17 cellular contexts compared by ENCODE assay signal in genomic region chr2:80482276-80482675, GRCh38.
"Had no signal": no experiment of that assay in that cellular context is flagged by ENCODE, and none has a peak within 500 bp of the region (broad histone marks: within the 10 kb centered on the region; RNA-seq: fewer than 3 reads in every experiment).

No MANE protein-coding gene starts in this region.

- ATAC-seq: effector memory CD8-positive, alpha-beta T cell; gastrocnemius medialis; mucosa of descending colon; naive thymus-derived CD8-positive, alpha-beta T cell had no signal

- DNase-seq: cortex of kidney; effector memory CD8-positive, alpha-beta T cell; gastrocnemius medialis; immature natural killer cell; mammary epithelial cell; mucosa of descending colon; naive thymus-derived CD8-positive, alpha-beta T cell; small intestine; stimulated activated CD4-positive, alpha-beta T cell treated with anti-CD3 and anti-CD28 coated beads, Interleukin-12 subunit alpha, Interleukin-12 subunit beta, amount 100 ng/mL, for 4 hours; stimulated activated naive CD4-positive, alpha-beta T cell; stomach; substantia nigra; trophoblast cell had no signal

- H3K36me3 ChIP-seq: esophagus muscularis mucosa, gastrocnemius medialis, neutrophil, stomach, thoracic aorta had no signal

- H3K27me3 ChIP-seq: esophagus muscularis mucosa, gastrocnemius medialis, neutrophil, stomach had no signal

- H3K4me3 ChIP-seq: esophagus muscularis mucosa, gastrocnemius medialis, mucosa of descending colon, stomach, thoracic aorta had no signal

- H3K4me1 ChIP-seq: esophagus muscularis mucosa, gastrocnemius medialis, stomach had no signal

- H3K9me3 ChIP-seq: esophagus muscularis mucosa, gastrocnemius medialis, mucosa of descending colon, neutrophil, stomach, thoracic aorta had no signal

- H3K27ac ChIP-seq: epithelial cell of prostate, esophagus muscularis mucosa, gastrocnemius medialis, neutrophil, stomach, thoracic aorta had no signal
